ENCODE assay signal across 19 cellular contexts in the genomic region with DNA sequence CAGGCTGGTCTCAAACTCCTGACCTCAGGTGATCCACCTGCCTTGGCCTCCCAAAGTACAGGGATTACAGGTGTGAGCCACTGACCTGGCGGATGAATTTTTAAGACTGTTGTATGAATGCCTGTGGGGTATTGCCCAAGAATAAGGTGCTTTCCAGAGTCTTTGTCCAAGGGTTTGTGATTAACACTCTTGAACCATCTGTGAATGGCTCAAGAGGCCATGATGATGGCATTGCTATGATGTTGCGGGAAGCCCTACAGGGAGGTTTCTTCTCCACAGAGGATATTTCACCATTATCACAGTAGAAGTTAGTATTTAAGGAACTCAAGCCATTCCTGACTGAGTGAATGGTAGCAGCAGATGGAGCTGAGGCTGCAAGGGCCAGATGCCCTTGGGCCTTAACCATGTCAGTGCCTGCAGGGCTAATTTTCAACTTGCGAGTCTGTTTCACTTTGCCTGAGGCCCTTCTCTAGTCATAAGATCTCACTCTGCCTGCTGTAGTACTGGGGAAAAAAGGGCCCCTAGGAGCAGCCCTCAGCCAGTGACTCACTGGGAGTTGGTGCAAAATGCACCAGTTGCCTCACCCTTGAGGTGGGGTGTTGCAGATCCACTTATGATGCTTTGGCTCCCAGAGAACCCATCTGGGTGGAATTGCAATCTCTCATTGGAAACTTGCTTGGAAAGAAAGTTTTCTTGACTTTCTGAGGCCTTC.
DNase-seq lines count a peak whose midpoint lies in the region; ATAC-seq and TF ChIP-seq lines count a peak whose summit lies in the region.
"Had no signal": no experiment of that assay in that cellular context is flagged by ENCODE, and none has a peak within 500 bp of the region (broad histone marks: within the 10 kb centered on the region; RNA-seq: fewer than 3 reads in every experiment).

No MANE protein-coding gene starts in this region.

- no peaks in the 10 kb centered on the region for H3K36me3 ChIP-seq in BJ (ENCODE audit: control insufficient read depth, insufficient read depth, low read length)
- H3K36me3 ChIP-seq: sigmoid colon, suprapubic skin had no signal

- no peak overlapping the region for H3K4me3 ChIP-seq in BJ (ENCODE audit: low read depth, low read length)
- no peak overlapping the region for H3K4me3 ChIP-seq in astrocyte of the spinal cord (ENCODE audit: low read depth, low read length)
- H3K4me3 ChIP-seq: dorsolateral prefrontal cortex, K562, sigmoid colon, suprapubic skin had no signal

- no peak for ATAC-seq in GM18498 (IDR thresholded peaks at IDR 0.05; ENCODE audit: unreplicated experiment)
- ATAC-seq: CD8-positive, alpha-beta T cell; K562; left lobe of liver had no signal

- CTCF ChIA-PET in BJ (lab: Yijun Ruan, JAX) = no interaction called here

- no peak for TF ChIP-seq CTCF in BJ (IDR thresholded peaks at IDR 0.05; ENCODE audit: insufficient read depth, low read depth, low read length)
- no peak for TF ChIP-seq CTCF in astrocyte of the spinal cord (IDR thresholded peaks at IDR 0.05; ENCODE audit: low read depth, low read length)

- POLR2A ChIA-PET in BJ (lab: Charles Lee) = no interaction called here

- DNase-seq in BJ (ENCODE audit: low read depth) = peak; percentile 36
- peak; percentile 65 to 80 for DNase-seq in Kasumi-1 (lab: John Stamatoyannopoulos, UW)
- DNase-seq in astrocyte of the spinal cord (ENCODE audit: low read depth, low spot score) = peak; percentile 47
- DNase-seq in islet precursor cell = peak; percentile 81
- DNase-seq in stimulated activated CD4-positive, alpha-beta T cell treated with anti-CD3 and anti-CD28 coated beads, Interleukin-15, amount 100 ng/mL, for 24 hours = no peak
- no peak for DNase-seq in HT-29 (ENCODE audit: low spot score)
- DNase-seq in midbrain (lab: John Stamatoyannopoulos, UW) = no peak
- DNase-seq: activated CD4-positive, CD25-positive, alpha-beta regulatory T cell; activated T-cell treated with anti-CD3 and anti-CD28 coated beads, Interleukin-2, amount 50 U/mL, for 1 hour; amniotic stem cell; CD8-positive, alpha-beta T cell; dorsolateral prefrontal cortex; glutamatergic neuron; NCI-H1694 treated with DMSO at 0.1 percent for 48 hours; sigmoid colon had no signal

- in situ Hi-C loops in astrocyte of the spinal cord (cut with HindIII; ENCODE audit: low sequenced_read_pairs) = no loop called here

- no peaks in the 10 kb centered on the region for H3K27me3 ChIP-seq in BJ (ENCODE audit: control insufficient read depth, insufficient read depth, low read length)
- H3K27me3 ChIP-seq: sigmoid colon, suprapubic skin had no signal

Comparison
In these comparisons a context has a peak if more than half of its experiments do, and no peak if none do; other contexts are left out.
1. DNase-seq: peak in BJ (single experiment), Kasumi-1 (2 of 2), astrocyte of the spinal cord (single experiment) and islet precursor cell (single experiment); none in stimulated activated CD4-positive, alpha-beta T cell treated with anti-CD3 and anti-CD28 coated beads, Interleukin-15, amount 100 ng/mL, for 24 hours (single experiment), HT-29 (single experiment) and midbrain (single experiment).